In the genomic region with DNA sequence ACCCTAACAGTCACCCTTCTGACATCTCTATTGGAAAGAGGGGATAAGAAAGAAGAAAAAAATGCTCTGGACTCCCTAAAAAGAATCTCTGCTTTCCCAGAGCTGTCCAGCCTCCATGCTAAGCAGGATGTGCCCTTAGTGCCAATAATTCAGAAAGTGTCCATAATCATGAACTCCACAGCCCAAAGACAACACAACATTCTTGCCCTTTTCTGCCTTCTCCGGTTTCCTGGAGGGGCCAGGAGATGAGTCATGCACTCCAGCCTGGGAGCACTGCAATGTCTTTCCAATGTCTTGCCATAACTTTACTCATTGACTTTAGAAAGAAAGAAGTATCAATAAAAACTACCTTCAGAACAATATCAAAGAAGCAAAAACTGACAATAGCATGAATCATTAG, we compare ENCODE assay signal across 2 cellular contexts.
TF ChIP-seq lines count a peak whose summit lies in the region.

No MANE protein-coding gene starts in this region.

TF ChIP-seq in endothelial cell of umbilical vein, 7 proteins besides CTCF, POLR2A, EP300 and RAD21:
- TF ChIP-seq JUN (IDR thresholded peaks at IDR 0.05; ENCODE audit: borderline replicate concordance, insufficient read depth, insufficient read length, low read depth) (peak; percentile 88), FOS (IDR thresholded peaks at IDR 0.05; ENCODE audit: borderline replicate concordance, insufficient read depth, low read length) (peak; percentile 96), POLR2AphosphoS5 (IDR thresholded peaks at IDR 0.05; ENCODE audit: insufficient read depth, low read depth, low read length) (peak; percentile 43)
- TF ChIP-seq, protein P1, sequence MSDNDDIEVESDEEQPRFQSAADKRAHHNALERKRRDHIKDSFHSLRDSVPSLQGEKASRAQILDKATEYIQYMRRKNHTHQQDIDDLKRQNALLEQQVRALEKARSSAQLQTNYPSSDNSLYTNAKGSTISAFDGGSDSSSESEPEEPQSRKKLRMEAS (IDR thresholded peaks at IDR 0.05; ENCODE audit: insufficient read depth, insufficient read length), result no peak

TF ChIP-seq in neural cell, 6 proteins besides CTCF, POLR2A, EP300 and RAD21 (continued from another document):
- TF ChIP-seq SMC3 (conservative IDR thresholded peaks at IDR 0.05; ENCODE audit: poor library complexity), result no peak
- no peak for TF ChIP-seq MXI1 (conservative IDR thresholded peaks at IDR 0.05; ENCODE audit: poor library complexity, severe bottlenecking)
- TF ChIP-seq, protein P2, sequence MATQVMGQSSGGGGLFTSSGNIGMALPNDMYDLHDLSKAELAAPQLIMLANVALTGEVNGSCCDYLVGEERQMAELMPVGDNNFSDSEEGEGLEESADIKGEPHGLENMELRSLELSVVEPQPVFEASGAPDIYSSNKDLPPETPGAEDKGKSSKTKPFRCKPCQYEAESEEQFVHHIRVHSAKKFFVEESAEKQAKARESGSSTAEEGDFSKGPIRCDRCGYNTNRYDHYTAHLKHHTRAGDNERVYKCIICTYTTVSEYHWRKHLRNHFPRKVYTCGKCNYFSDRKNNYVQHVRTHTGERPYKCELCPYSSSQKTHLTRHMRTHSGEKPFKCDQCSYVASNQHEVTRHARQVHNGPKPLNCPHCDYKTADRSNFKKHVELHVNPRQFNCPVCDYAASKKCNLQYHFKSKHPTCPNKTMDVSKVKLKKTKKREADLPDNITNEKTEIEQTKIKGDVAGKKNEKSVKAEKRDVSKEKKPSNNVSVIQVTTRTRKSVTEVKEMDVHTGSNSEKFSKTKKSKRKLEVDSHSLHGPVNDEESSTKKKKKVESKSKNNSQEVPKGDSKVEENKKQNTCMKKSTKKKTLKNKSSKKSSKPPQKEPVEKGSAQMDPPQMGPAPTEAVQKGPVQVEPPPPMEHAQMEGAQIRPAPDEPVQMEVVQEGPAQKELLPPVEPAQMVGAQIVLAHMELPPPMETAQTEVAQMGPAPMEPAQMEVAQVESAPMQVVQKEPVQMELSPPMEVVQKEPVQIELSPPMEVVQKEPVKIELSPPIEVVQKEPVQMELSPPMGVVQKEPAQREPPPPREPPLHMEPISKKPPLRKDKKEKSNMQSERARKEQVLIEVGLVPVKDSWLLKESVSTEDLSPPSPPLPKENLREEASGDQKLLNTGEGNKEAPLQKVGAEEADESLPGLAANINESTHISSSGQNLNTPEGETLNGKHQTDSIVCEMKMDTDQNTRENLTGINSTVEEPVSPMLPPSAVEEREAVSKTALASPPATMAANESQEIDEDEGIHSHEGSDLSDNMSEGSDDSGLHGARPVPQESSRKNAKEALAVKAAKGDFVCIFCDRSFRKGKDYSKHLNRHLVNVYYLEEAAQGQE (IDR thresholded peaks at IDR 0.05; ENCODE audit: borderline replicate concordance), result no peak
